ENCODE assay signal across 12 cellular contexts in genomic region chr15:74315626-74316025, GRCh38. TPM values are rescaled to one million over a fixed set of nuclear protein-coding genes. Genes with fewer than 3 reads are reported as not detected.
DNase-seq lines count a peak whose midpoint lies in the region; ATAC-seq and TF ChIP-seq lines count a peak whose summit lies in the region.
"Had no signal": no experiment of that assay in that cellular context is flagged by ENCODE, and none has a peak within 500 bp of the region (broad histone marks: within the 10 kb centered on the region; RNA-seq: fewer than 3 reads in every experiment).

No MANE protein-coding gene starts in this region.

- H3K4me3 ChIP-seq in MM.1S (ENCODE audit: low read length): no peak overlapping the region

- H3K9me2 ChIP-seq in MM.1S (replicated peaks; ENCODE audit: insufficient read depth, low read length): no peaks in the 10 kb centered on the region

- TF ChIP-seq CTCF in MM.1S (IDR thresholded peaks at IDR 0.05; ENCODE audit: low read length) (no peak), foreskin keratinocyte (conservative IDR thresholded peaks at IDR 0.05) (no peak)

- ATAC-seq in activated naive CD8-positive, alpha-beta T cell treated with anti-CD3 and anti-CD28 coated beads, Interleukin-2, amount 50 U/mL, for 24 hours: peak; percentile 41
- ATAC-seq in stimulated activated naive CD8-positive, alpha-beta T cell treated with anti-CD3 and anti-CD28 coated beads, Interleukin-15, amount 100 ng/mL, for 72 hours: peak; percentile 75
- no peak for ATAC-seq in foreskin keratinocyte
- ATAC-seq in GM19463 (IDR thresholded peaks at IDR 0.05; ENCODE audit: unreplicated experiment): no peak

- no peaks in the 10 kb centered on the region for H3K4me1 ChIP-seq in MM.1S (ENCODE audit: low read length)
- no peaks in the 10 kb centered on the region for H3K4me1 ChIP-seq in foreskin keratinocyte

- H3F3A ChIP-seq in MM.1S (ENCODE audit: insufficient read depth, low read length): no peaks in the 10 kb centered on the region

- no peak overlapping the region for H2AFZ ChIP-seq in MM.1S (ENCODE audit: low read length)

- H3K4me2 ChIP-seq in MM.1S (ENCODE audit: low read depth, low read length): no peak overlapping the region

- no peak overlapping the region for H3K9ac ChIP-seq in MM.1S (ENCODE audit: low read length)

- H3K27ac Mint-ChIP-seq in activated naive CD4-positive, alpha-beta T cell treated with anti-CD3 and anti-CD28 coated beads, Interleukin-2, amount 50 U/mL, for 24 hours: peak overlapping the region; percentile 13
- H3K27ac Mint-ChIP-seq in activated naive CD8-positive, alpha-beta T cell treated with anti-CD3 and anti-CD28 coated beads, Interleukin-2, amount 50 U/mL, for 24 hours: peak overlapping the region; percentile 56
- peak overlapping the region; percentile 45 to 95 for H3K27ac Mint-ChIP-seq in stimulated activated naive CD8-positive, alpha-beta T cell treated with anti-CD3 and anti-CD28 coated beads, Interleukin-15, amount 100 ng/mL, for 72 hours

- no peaks in the 10 kb centered on the region for H3K79me2 ChIP-seq in MM.1S (ENCODE audit: low read length)

- H3K36me3 ChIP-seq in MM.1S (replicated peaks; ENCODE audit: insufficient read depth, low read length): no peaks in the 10 kb centered on the region

- H3K27me3 Mint-ChIP-seq in activated naive CD4-positive, alpha-beta T cell treated with anti-CD3 and anti-CD28 coated beads, Interleukin-2, amount 50 U/mL, for 24 hours: no peaks in the 10 kb centered on the region
- H3K27me3 Mint-ChIP-seq in activated naive CD8-positive, alpha-beta T cell treated with anti-CD3 and anti-CD28 coated beads, Interleukin-2, amount 50 U/mL, for 24 hours: no peaks in the 10 kb centered on the region
- H3K27me3 Mint-ChIP-seq in stimulated activated naive CD8-positive, alpha-beta T cell treated with anti-CD3 and anti-CD28 coated beads, Interleukin-15, amount 100 ng/mL, for 72 hours: no peaks in the 10 kb centered on the region

- no peaks in the 10 kb centered on the region for H3K9me3 Mint-ChIP-seq in activated naive CD4-positive, alpha-beta T cell treated with anti-CD3 and anti-CD28 coated beads, Interleukin-2, amount 50 U/mL, for 24 hours
- no peaks in the 10 kb centered on the region for H3K9me3 Mint-ChIP-seq in activated naive CD8-positive, alpha-beta T cell treated with anti-CD3 and anti-CD28 coated beads, Interleukin-2, amount 50 U/mL, for 24 hours
- no peaks in the 10 kb centered on the region for H3K9me3 Mint-ChIP-seq in stimulated activated naive CD8-positive, alpha-beta T cell treated with anti-CD3 and anti-CD28 coated beads, Interleukin-15, amount 100 ng/mL, for 72 hours

- no peak overlapping the region for H3K4me3 Mint-ChIP-seq in activated naive CD4-positive, alpha-beta T cell treated with anti-CD3 and anti-CD28 coated beads, Interleukin-2, amount 50 U/mL, for 24 hours
- peak overlapping the region; percentile 35 for H3K4me3 Mint-ChIP-seq in activated naive CD8-positive, alpha-beta T cell treated with anti-CD3 and anti-CD28 coated beads, Interleukin-2, amount 50 U/mL, for 24 hours
- H3K4me3 Mint-ChIP-seq in stimulated activated naive CD8-positive, alpha-beta T cell treated with anti-CD3 and anti-CD28 coated beads, Interleukin-15, amount 100 ng/mL, for 72 hours: peak overlapping the region; percentile 63 to 68

- no peaks in the 10 kb centered on the region for H3K9me3 ChIP-seq in MM.1S (replicated peaks; ENCODE audit: insufficient read depth, low read length)

- H3K27ac ChIP-seq in MM.1S (ENCODE audit: low read length) (no peak overlapping the region), foreskin keratinocyte (no peak overlapping the region)

- H3K4me1 Mint-ChIP-seq in activated naive CD4-positive, alpha-beta T cell treated with anti-CD3 and anti-CD28 coated beads, Interleukin-2, amount 50 U/mL, for 24 hours: peaks cover 37% of the 10 kb centered on the region
- peaks cover 58% of the 10 kb centered on the region for H3K4me1 Mint-ChIP-seq in activated naive CD8-positive, alpha-beta T cell treated with anti-CD3 and anti-CD28 coated beads, Interleukin-2, amount 50 U/mL, for 24 hours
- peaks cover 81% of the 10 kb centered on the region for H3K4me1 Mint-ChIP-seq in stimulated activated naive CD8-positive, alpha-beta T cell treated with anti-CD3 and anti-CD28 coated beads, Interleukin-15, amount 100 ng/mL, for 72 hours

- DNase-seq in activated naive CD4-positive, alpha-beta T cell (lab: John Stamatoyannopoulos, UW): no peak
- peak; percentile 19 for DNase-seq in MM.1S
- peak; percentile 61 for DNase-seq in activated naive CD8-positive, alpha-beta T cell treated with anti-CD3 and anti-CD28 coated beads, Interleukin-2, amount 50 U/mL, for 24 hours
- DNase-seq in stimulated activated naive CD8-positive, alpha-beta T cell treated with anti-CD3 and anti-CD28 coated beads, Interleukin-15, amount 100 ng/mL, for 72 hours: peak; percentile 50 to 62
- DNase-seq in stimulated activated naive CD4-positive, alpha-beta T cell treated with Interleukin-2 at 50 U/mL for 16 hours (lab: John Stamatoyannopoulos, UW): no peak
- DNase-seq in foreskin keratinocyte: no peak
- DNase-seq: NCI-H146, occipital lobe had no signal

- H3K36me3 Mint-ChIP-seq in activated naive CD4-positive, alpha-beta T cell treated with anti-CD3 and anti-CD28 coated beads, Interleukin-2, amount 50 U/mL, for 24 hours: no peaks in the 10 kb centered on the region
- no peaks in the 10 kb centered on the region for H3K36me3 Mint-ChIP-seq in activated naive CD8-positive, alpha-beta T cell treated with anti-CD3 and anti-CD28 coated beads, Interleukin-2, amount 50 U/mL, for 24 hours (ENCODE audit: low read depth)

- no peaks in the 10 kb centered on the region for H4K20me1 ChIP-seq in MM.1S (ENCODE audit: insufficient read depth, low read length)

- H3K27me3 ChIP-seq in MM.1S (replicated peaks; ENCODE audit: insufficient read depth, low read length) (peaks cover 40% of the 10 kb centered on the region), foreskin keratinocyte (peaks cover 23% of the 10 kb centered on the region)

RNA-seq across cellular contexts. Expression of gene CYP11A1, which starts 51.8 kb away (rescaled TPM):
- total RNA-seq in foreskin keratinocyte: not detected in 2 replicates
- 0.04 TPM in 1 of 2 replicates, not detected in the other for polyA plus RNA-seq in foreskin keratinocyte
- total RNA-seq: bronchial epithelial cell, glomerular endothelial cell, occipital lobe had no signal

Comparison
In these comparisons a context has a peak if more than half of its experiments do, and no peak if none do; other contexts are left out.
1. H3K27ac Mint-ChIP-seq: peak in every context shown above with its lines; median percentile 70 in stimulated activated naive CD8-positive, alpha-beta T cell treated with anti-CD3 and anti-CD28 coated beads, Interleukin-15, amount 100 ng/mL, for 72 hours; 56 in activated naive CD8-positive, alpha-beta T cell treated with anti-CD3 and anti-CD28 coated beads, Interleukin-2, amount 50 U/mL, for 24 hours; 13 in activated naive CD4-positive, alpha-beta T cell treated with anti-CD3 and anti-CD28 coated beads, Interleukin-2, amount 50 U/mL, for 24 hours.
2. DNase-seq: peak in MM.1S (single experiment), activated naive CD8-positive, alpha-beta T cell treated with anti-CD3 and anti-CD28 coated beads, Interleukin-2, amount 50 U/mL, for 24 hours (single experiment) and stimulated activated naive CD8-positive, alpha-beta T cell treated with anti-CD3 and anti-CD28 coated beads, Interleukin-15, amount 100 ng/mL, for 72 hours (2 of 2); none in activated naive CD4-positive, alpha-beta T cell (0 of 4), stimulated activated naive CD4-positive, alpha-beta T cell treated with Interleukin-2 at 50 U/mL for 16 hours (single experiment) and foreskin keratinocyte (0 of 2).
3. ATAC-seq: peak in activated naive CD8-positive, alpha-beta T cell treated with anti-CD3 and anti-CD28 coated beads, Interleukin-2, amount 50 U/mL, for 24 hours (single experiment) and stimulated activated naive CD8-positive, alpha-beta T cell treated with anti-CD3 and anti-CD28 coated beads, Interleukin-15, amount 100 ng/mL, for 72 hours (single experiment); none in foreskin keratinocyte (single experiment) and GM19463 (single experiment).